Comparison of ENCODE assay signal across 1 cellular context in the genomic region with DNA sequence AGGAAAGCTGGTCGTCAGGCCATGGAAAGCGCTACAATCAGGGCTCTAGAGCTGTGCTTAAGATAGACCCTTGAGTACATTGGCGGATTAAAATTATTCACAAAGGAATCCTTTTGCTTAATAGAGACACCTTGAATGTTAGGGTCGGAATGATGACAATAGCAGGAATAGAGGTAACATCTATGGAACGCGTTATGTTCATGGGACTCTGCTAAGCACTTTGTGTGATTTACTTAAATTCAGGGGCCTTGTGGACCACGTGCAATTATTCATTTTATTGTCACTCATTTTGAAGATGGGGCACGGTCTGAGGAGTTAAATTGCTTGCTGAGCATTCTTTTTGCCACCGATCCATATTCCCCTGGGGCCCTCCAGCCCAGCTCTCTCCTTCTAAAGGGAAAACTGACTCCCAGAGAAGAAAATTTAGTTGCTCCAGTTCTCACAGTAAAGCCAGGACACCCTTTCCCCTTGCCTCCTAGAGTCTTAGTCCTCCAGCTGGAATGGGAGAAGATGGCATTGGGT.
TF ChIP-seq lines count a peak whose summit lies in the region.

No MANE protein-coding gene starts in this region.

TF ChIP-seq in K562, 482 proteins besides CTCF, POLR2A, EP300 and RAD21 (continued from another document):
- TF ChIP-seq, protein P1, sequence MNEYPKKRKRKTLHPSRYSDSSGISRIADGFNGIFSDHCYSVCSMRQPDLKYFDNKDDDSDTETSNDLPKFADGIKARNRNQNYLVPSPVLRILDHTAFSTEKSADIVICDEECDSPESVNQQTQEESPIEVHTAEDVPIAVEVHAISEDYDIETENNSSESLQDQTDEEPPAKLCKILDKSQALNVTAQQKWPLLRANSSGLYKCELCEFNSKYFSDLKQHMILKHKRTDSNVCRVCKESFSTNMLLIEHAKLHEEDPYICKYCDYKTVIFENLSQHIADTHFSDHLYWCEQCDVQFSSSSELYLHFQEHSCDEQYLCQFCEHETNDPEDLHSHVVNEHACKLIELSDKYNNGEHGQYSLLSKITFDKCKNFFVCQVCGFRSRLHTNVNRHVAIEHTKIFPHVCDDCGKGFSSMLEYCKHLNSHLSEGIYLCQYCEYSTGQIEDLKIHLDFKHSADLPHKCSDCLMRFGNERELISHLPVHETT (CRISPR knock-in tag; conservative IDR thresholded peaks at IDR 0.05 in 1 of 2, IDR thresholded peaks at IDR 0.05 in 1 of 2), result no peak
- peak; percentile 25; the same call in 1 of the 2 replicates for TF ChIP-seq ZBTB17 (CRISPR knock-in tag; IDR thresholded peaks at IDR 0.05)
- no peak for TF ChIP-seq CBFA2T2 (conservative IDR thresholded peaks at IDR 0.05)
- TF ChIP-seq ZNF707 (CRISPR knock-in tag; conservative IDR thresholded peaks at IDR 0.05), result no peak
- TF ChIP-seq CBX3 (IDR thresholded peaks at IDR 0.05; ENCODE audit: borderline replicate concordance in 1 of 2, low read length in 2 of 2), result no peak
- no peak for TF ChIP-seq CBFA2T3 (IDR thresholded peaks at IDR 0.05)
- TF ChIP-seq, protein P2, sequence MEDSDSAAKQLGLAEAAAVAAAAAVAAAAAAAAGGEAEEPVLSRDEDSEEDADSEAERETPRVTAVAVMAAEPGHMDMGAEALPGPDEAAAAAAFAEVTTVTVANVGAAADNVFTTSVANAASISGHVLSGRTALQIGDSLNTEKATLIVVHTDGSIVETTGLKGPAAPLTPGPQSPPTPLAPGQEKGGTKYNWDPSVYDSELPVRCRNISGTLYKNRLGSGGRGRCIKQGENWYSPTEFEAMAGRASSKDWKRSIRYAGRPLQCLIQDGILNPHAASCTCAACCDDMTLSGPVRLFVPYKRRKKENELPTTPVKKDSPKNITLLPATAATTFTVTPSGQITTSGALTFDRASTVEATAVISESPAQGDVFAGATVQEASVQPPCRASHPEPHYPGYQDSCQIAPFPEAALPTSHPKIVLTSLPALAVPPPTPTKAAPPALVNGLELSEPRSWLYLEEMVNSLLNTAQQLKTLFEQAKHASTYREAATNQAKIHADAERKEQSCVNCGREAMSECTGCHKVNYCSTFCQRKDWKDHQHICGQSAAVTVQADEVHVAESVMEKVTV (CRISPR knock-in tag; IDR thresholded peaks at IDR 0.05), result 0 out of 2 replicates have a peak, but pooled peaks have one; percentile 29
- no peak for TF ChIP-seq NR2C2 (CRISPR knock-in tag; IDR thresholded peaks at IDR 0.05)
- TF ChIP-seq NR2C2 (tag; IDR thresholded peaks at IDR 0.05), result 0 out of 2 replicates have a peak, but pooled peaks have one; percentile 7
- TF ChIP-seq HDAC2 (IDR thresholded peaks at IDR 0.05), result no peak
- TF ChIP-seq, protein P3, sequence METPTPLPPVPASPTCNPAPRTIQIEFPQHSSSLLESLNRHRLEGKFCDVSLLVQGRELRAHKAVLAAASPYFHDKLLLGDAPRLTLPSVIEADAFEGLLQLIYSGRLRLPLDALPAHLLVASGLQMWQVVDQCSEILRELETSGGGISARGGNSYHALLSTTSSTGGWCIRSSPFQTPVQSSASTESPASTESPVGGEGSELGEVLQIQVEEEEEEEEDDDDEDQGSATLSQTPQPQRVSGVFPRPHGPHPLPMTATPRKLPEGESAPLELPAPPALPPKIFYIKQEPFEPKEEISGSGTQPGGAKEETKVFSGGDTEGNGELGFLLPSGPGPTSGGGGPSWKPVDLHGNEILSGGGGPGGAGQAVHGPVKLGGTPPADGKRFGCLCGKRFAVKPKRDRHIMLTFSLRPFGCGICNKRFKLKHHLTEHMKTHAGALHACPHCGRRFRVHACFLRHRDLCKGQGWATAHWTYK (CRISPR knock-in tag; IDR thresholded peaks at IDR 0.05), result peak; percentile 77; the same call in 1 of the 2 replicates
- no peak for TF ChIP-seq HIVEP1 (CRISPR knock-in tag; IDR thresholded peaks at IDR 0.05)
- no peak for TF ChIP-seq ZNF324 (CRISPR knock-in tag; IDR thresholded peaks at IDR 0.05)
- TF ChIP-seq JUND (IDR thresholded peaks at IDR 0.05; ENCODE audit: borderline replicate concordance, low read depth, low read length), result no peak
- TF ChIP-seq JUND (tag; IDR thresholded peaks at IDR 0.05; ENCODE audit: borderline replicate concordance, low read depth, low read length), result 0 out of 3 replicates have a peak, but pooled peaks have one; percentile 7
- TF ChIP-seq, protein P4, sequence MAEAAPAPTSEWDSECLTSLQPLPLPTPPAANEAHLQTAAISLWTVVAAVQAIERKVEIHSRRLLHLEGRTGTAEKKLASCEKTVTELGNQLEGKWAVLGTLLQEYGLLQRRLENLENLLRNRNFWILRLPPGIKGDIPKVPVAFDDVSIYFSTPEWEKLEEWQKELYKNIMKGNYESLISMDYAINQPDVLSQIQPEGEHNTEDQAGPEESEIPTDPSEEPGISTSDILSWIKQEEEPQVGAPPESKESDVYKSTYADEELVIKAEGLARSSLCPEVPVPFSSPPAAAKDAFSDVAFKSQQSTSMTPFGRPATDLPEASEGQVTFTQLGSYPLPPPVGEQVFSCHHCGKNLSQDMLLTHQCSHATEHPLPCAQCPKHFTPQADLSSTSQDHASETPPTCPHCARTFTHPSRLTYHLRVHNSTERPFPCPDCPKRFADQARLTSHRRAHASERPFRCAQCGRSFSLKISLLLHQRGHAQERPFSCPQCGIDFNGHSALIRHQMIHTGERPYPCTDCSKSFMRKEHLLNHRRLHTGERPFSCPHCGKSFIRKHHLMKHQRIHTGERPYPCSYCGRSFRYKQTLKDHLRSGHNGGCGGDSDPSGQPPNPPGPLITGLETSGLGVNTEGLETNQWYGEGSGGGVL (CRISPR knock-in tag; IDR thresholded peaks at IDR 0.05), result no peak
- TF ChIP-seq OTX1 (CRISPR knock-in tag; IDR thresholded peaks at IDR 0.05), result 0 out of 2 replicates have a peak, but pooled peaks have one; percentile 27
- TF ChIP-seq RFX5 (IDR thresholded peaks at IDR 0.05; ENCODE audit: low read depth, low read length), result no peak
- TF ChIP-seq, protein P5, sequence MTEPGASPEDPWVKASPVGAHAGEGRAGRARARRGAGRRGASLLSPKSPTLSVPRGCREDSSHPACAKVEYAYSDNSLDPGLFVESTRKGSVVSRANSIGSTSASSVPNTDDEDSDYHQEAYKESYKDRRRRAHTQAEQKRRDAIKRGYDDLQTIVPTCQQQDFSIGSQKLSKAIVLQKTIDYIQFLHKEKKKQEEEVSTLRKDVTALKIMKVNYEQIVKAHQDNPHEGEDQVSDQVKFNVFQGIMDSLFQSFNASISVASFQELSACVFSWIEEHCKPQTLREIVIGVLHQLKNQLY (CRISPR knock-in tag; conservative IDR thresholded peaks at IDR 0.05), result 0 out of 4 replicates have a peak, but pooled peaks of 1 of the 2 experiments have one; percentile 47
- TF ChIP-seq, protein P6, sequence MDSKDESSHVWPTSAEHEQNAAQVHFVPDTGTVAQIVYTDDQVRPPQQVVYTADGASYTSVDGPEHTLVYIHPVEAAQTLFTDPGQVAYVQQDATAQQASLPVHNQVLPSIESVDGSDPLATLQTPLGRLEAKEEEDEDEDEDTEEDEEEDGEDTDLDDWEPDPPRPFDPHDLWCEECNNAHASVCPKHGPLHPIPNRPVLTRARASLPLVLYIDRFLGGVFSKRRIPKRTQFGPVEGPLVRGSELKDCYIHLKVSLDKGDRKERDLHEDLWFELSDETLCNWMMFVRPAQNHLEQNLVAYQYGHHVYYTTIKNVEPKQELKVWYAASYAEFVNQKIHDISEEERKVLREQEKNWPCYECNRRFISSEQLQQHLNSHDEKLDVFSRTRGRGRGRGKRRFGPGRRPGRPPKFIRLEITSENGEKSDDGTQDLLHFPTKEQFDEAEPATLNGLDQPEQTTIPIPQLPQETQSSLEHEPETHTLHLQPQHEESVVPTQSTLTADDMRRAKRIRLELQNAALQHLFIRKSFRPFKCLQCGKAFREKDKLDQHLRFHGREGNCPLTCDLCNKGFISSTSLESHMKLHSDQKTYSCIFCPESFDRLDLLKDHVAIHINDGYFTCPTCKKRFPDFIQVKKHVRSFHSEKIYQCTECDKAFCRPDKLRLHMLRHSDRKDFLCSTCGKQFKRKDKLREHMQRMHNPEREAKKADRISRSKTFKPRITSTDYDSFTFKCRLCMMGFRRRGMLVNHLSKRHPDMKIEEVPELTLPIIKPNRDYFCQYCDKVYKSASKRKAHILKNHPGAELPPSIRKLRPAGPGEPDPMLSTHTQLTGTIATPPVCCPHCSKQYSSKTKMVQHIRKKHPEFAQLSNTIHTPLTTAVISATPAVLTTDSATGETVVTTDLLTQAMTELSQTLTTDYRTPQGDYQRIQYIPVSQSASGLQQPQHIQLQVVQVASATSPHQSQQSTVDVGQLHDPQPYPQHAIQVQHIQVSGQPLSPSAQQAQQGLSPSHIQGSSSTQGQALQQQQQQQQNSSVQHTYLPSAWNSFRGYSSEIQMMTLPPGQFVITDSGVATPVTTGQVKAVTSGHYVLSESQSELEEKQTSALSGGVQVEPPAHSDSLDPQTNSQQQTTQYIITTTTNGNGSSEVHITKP (IDR thresholded peaks at IDR 0.05; ENCODE audit: partially characterized antibody), result peak; percentile 3
- peak; percentile 67; the same call in 1 of the 2 replicates for TF ChIP-seq TAF7 (tag; IDR thresholded peaks at IDR 0.05)
- peak; percentile 54; the same call in 1 of the 2 replicates for TF ChIP-seq DMBX1 (CRISPR knock-in tag; IDR thresholded peaks at IDR 0.05; ENCODE audit: borderline replicate concordance)
